In genomic region chr6:113586966-113587699, GRCh38 we compare ENCODE assay signal across 17 cellular contexts.
A peak's percentile ranks its signal among the peaks of the same experiment; 100 is the strongest.
DNase-seq lines count a peak whose midpoint lies in the region; ATAC-seq and TF ChIP-seq lines count a peak whose summit lies in the region.
"Had no signal": no experiment of that assay in that cellular context is flagged by ENCODE, and none has a peak within 500 bp of the region (broad histone marks: within the 10 kb centered on the region; RNA-seq: fewer than 3 reads in every experiment).

No MANE protein-coding gene starts in this region.

- CTCF ChIA-PET in A673 (lab: Charles Lee), result no interaction called here
- CTCF ChIA-PET in WTC11 (lab: Charles Lee), result interaction anchor here (0.9 to 2.1 kb wide), 5 partner anchors 9 to 292 kb away, joined by 3 to 7 read pairs (median 4); no protein-coding TSS in a partner anchor

- H3K27ac Mint-ChIP-seq in WTC11, result peak overlapping the region; percentile 93
- H3K27ac Mint-ChIP-seq: activated CD4-positive, alpha-beta T cell treated with anti-CD3 and anti-CD28 coated beads, Interleukin-2, amount 10 ng/mL, durations not matched to agents 7 days and 5 days; naive thymus-derived CD4-positive, alpha-beta T cell had no signal

- no peaks in the 10 kb centered on the region for H3K36me3 Mint-ChIP-seq in WTC11
- H3K36me3 Mint-ChIP-seq: naive thymus-derived CD4-positive, alpha-beta T cell had no signal

- peak; percentile 53 for DNase-seq in A673 (ENCODE audit: low spot score)
- DNase-seq in NCI-H1092 (lab: John Stamatoyannopoulos, UW), result peak; percentile 45
- DNase-seq in WTC11 (ENCODE audit: low spot score), result peak; percentile 21
- DNase-seq in medulla oblongata (ENCODE audit: extremely low spot score), result peak; percentile 76
- DNase-seq in tibial artery, result no peak
- DNase-seq in GM20000 (ENCODE audit: low spot score), result no peak
- no peak for DNase-seq in Right ventricle myocardium inferior (ENCODE audit: missing footprints)
- DNase-seq: ACHN; activated CD4-positive, alpha-beta T cell treated with anti-CD3 and anti-CD28 coated beads, Interleukin-2, amount 10 ng/mL, durations not matched to agents 7 days and 5 days; activated T-cell treated with anti-CD3 and anti-CD28 coated beads, Interleukin-2, amount 50 U/mL, for 48 hours; effector memory CD4-positive, alpha-beta T cell; KBM-7; naive thymus-derived CD4-positive, alpha-beta T cell; NCI-H2171 treated with DMSO at 0.1 percent for 48 hours; Peyer's patch; T-helper 2 cell had no signal

- no peak overlapping the region for H3K4me3 ChIP-seq in A673 (ENCODE audit: low read depth, low read length, poor library complexity, severe bottlenecking)
- no peak overlapping the region for H3K4me3 ChIP-seq in tibial artery
- H3K4me3 ChIP-seq: Peyer's patch had no signal

- TF ChIP-seq CTCF in A673 (conservative IDR thresholded peaks at IDR 0.05; ENCODE audit: low read depth, low read length) (no peak), WTC11 (IDR thresholded peaks at IDR 0.05) (no peak), tibial artery (IDR thresholded peaks at IDR 0.05) (no peak), GM20000 (IDR thresholded peaks at IDR 0.05; ENCODE audit: extremely low read depth, missing control alignments) (no peak)

- H3K9me3 ChIP-seq in A673 (ENCODE audit: low read depth, low read length, poor library complexity, severe bottlenecking) (no peaks in the 10 kb centered on the region), tibial artery (no peaks in the 10 kb centered on the region)
- H3K9me3 ChIP-seq: Peyer's patch had no signal

- peaks cover 57% of the 10 kb centered on the region for H3K4me1 Mint-ChIP-seq in WTC11
- H3K4me1 Mint-ChIP-seq: activated CD4-positive, alpha-beta T cell treated with anti-CD3 and anti-CD28 coated beads, Interleukin-2, amount 10 ng/mL, durations not matched to agents 7 days and 5 days; naive thymus-derived CD4-positive, alpha-beta T cell had no signal

- H3K4me1 ChIP-seq in A673 (ENCODE audit: insufficient read depth, low read length, poor library complexity, severe bottlenecking) (peaks cover 11% of the 10 kb centered on the region), tibial artery (no peaks in the 10 kb centered on the region)

- H3K27me3 ChIP-seq in A673 (replicated peaks; ENCODE audit: insufficient read depth, low read depth, low read length, poor library complexity) (no peaks in the 10 kb centered on the region), tibial artery (no peaks in the 10 kb centered on the region)
- H3K27me3 ChIP-seq: Peyer's patch had no signal

- H3K27me3 Mint-ChIP-seq in WTC11 (ENCODE audit: low read depth), result no peaks in the 10 kb centered on the region

- no TSS peak for BruUV-seq in A673 (replicated peaks; lab: Mats Ljungman, UMichigan)

- H3K36me3 ChIP-seq in A673 (ENCODE audit: insufficient read depth, low read length, poor library complexity, severe bottlenecking) (no peaks in the 10 kb centered on the region), tibial artery (no peaks in the 10 kb centered on the region)
- H3K36me3 ChIP-seq: Peyer's patch had no signal

- H3K4me3 Mint-ChIP-seq in WTC11, result peak overlapping the region; percentile 36
- H3K4me3 Mint-ChIP-seq: activated CD4-positive, alpha-beta T cell treated with anti-CD3 and anti-CD28 coated beads, Interleukin-2, amount 10 ng/mL, durations not matched to agents 7 days and 5 days; naive thymus-derived CD4-positive, alpha-beta T cell had no signal

- intact Hi-C loops in A673 (cut with micrococcal nuclease; ENCODE audit: unreplicated experiment), result no loop called here
- intact Hi-C loops in tibial artery (cut with DNase I; ENCODE audit: low total_unique reads), result no loop called here
- intact Hi-C loops in Right ventricle myocardium inferior (cut with DNase I), result no loop called here

- POLR2A ChIA-PET in A673 (lab: Charles Lee; ENCODE audit: low non-redundant PET) (no interaction called here), WTC11 (lab: Charles Lee) (interaction anchor here (1.8 kb wide), 1 partner anchor 272 kb away, joined by 4 read pairs; no protein-coding TSS in a partner anchor)

- H3K27ac ChIP-seq in A673 (ENCODE audit: low read depth, low read length, poor library complexity, severe bottlenecking) (no peak overlapping the region), tibial artery (no peak overlapping the region)
- H3K27ac ChIP-seq: Peyer's patch had no signal

- 0 out of 2 replicates have a peak, but pooled peaks cover 4% of the 10 kb centered on the region for H3K9me3 Mint-ChIP-seq in WTC11
- H3K9me3 Mint-ChIP-seq: activated CD4-positive, alpha-beta T cell treated with anti-CD3 and anti-CD28 coated beads, Interleukin-2, amount 10 ng/mL, durations not matched to agents 7 days and 5 days had no signal

- ATAC-seq in WTC11 (peak; percentile 95), GM21381 (IDR thresholded peaks at IDR 0.05; ENCODE audit: unreplicated experiment) (no peak), Right ventricle myocardium inferior (no peak)
- ATAC-seq: naive thymus-derived CD4-positive, alpha-beta T cell had no signal

TF ChIP-seq in WTC11, 78 proteins besides CTCF, POLR2A, EP300 and RAD21 (continues in another document):
- TF ChIP-seq ARID4B (CRISPR knock-in tag; IDR thresholded peaks at IDR 0.05; ENCODE audit: borderline replicate concordance) (no peak), ATF1 (CRISPR knock-in tag; IDR thresholded peaks at IDR 0.05) (no peak), CDX4 (CRISPR knock-in tag; IDR thresholded peaks at IDR 0.05; ENCODE audit: borderline replicate concordance) (no peak), ZNF416 (CRISPR knock-in tag; IDR thresholded peaks at IDR 0.05) (no peak), ZMAT4 (CRISPR knock-in tag; IDR thresholded peaks at IDR 0.05) (no peak), NFATC4 (CRISPR knock-in tag; IDR thresholded peaks at IDR 0.05) (no peak), SP1 (CRISPR knock-in tag; conservative IDR thresholded peaks at IDR 0.05) (no peak), ESRRA (CRISPR knock-in tag; IDR thresholded peaks at IDR 0.05; ENCODE audit: borderline replicate concordance) (no peak), ZNF219 (CRISPR knock-in tag; IDR thresholded peaks at IDR 0.05; ENCODE audit: borderline replicate concordance) (no peak), ZBTB21 (CRISPR knock-in tag; IDR thresholded peaks at IDR 0.05; ENCODE audit: borderline replicate concordance) (no peak), NFYB (CRISPR knock-in tag; conservative IDR thresholded peaks at IDR 0.05; ENCODE audit: low read depth) (no peak), TEAD1 (CRISPR knock-in tag; IDR thresholded peaks at IDR 0.05) (no peak), ATF2 (CRISPR knock-in tag; IDR thresholded peaks at IDR 0.05; ENCODE audit: borderline replicate concordance, low read depth) (no peak)

Comparison
In these comparisons a context has a peak if more than half of its experiments do, and no peak if none do; other contexts are left out.
1. DNase-seq: peak in A673 (single experiment), NCI-H1092 (single experiment), WTC11 (single experiment) and medulla oblongata (single experiment); none in tibial artery (0 of 2), GM20000 (single experiment) and Right ventricle myocardium inferior (single experiment).